In the genomic region with DNA sequence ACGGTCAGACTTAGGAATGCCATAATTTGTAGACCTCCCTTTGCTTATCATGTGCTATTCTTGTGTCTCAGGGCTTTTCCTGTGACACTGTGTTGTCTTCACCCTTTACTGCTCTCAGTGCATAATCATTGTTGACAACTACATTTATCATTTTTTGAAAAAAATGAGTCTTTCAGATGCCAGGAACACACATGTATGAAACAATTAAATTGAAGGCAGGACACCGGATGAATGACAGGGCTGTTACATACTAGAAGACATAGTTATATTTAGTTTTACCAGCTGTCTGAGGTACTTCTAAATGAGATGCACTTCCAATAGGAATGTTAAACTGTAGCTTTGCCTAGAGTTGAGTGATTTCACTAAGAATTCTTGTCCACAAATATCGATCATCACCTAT, we compare ENCODE assay signal across 27 cellular contexts.
"Had no signal": no experiment of that assay in that cellular context is flagged by ENCODE, and none has a peak within 500 bp of the region (broad histone marks: within the 10 kb centered on the region; RNA-seq: fewer than 3 reads in every experiment).

No MANE protein-coding gene starts in this region.

- H3K27ac ChIP-seq: stomach, suprapubic skin, testis, thoracic aorta, thyroid gland, tibial artery, tibial nerve, transverse colon, upper lobe of left lung, upper lobe of right lung, uterus, vagina had no signal

- H3K4me3 ChIP-seq: stomach, suprapubic skin, testis, thoracic aorta, thyroid gland, tibial artery, tibial nerve, transverse colon, upper lobe of left lung, upper lobe of right lung, uterus, vagina had no signal

- H3K27me3 ChIP-seq: stomach, suprapubic skin, testis, thyroid gland, tibial artery, tibial nerve, transverse colon, upper lobe of left lung, upper lobe of right lung, uterus, vagina had no signal

- H3K9me3 ChIP-seq: stomach, suprapubic skin, testis, thoracic aorta, thyroid gland, tibial artery, tibial nerve, transverse colon, upper lobe of left lung, upper lobe of right lung, uterus, vagina had no signal

- H3K9me3 Mint-ChIP-seq: stimulated activated naive B cell treated with anti-CD40 and anti-IgM and Interleukin-4, amounts not matched to agents 10 μg/mL and 1 μg/mL and 100 μg/mL, for 72 hours; stimulated activated naive CD8-positive, alpha-beta T cell treated with anti-CD3 and anti-CD28 coated beads, Interleukin-15, Interleukin-2, amounts not matched to agents 100 ng/mL and 50 ng/mL, for 24 hours; type B pancreatic cell had no signal

- H3K36me3 Mint-ChIP-seq: stimulated activated effector memory CD8-positive, alpha-beta T cell treated with anti-CD3 and anti-CD28 coated beads, Interleukin-12 subunit alpha, Interleukin-12 subunit beta, amount 100 ng/mL, for 72 hours; stimulated activated memory B cell treated with anti-CD40 and anti-IgM and Interleukin-4, amounts not matched to agents 10 μg/mL and 1 μg/mL and 100 μg/mL, for 72 hours; stimulated activated naive B cell treated with anti-CD40 and anti-IgM and Interleukin-4, amounts not matched to agents 10 μg/mL and 1 μg/mL and 100 μg/mL, for 72 hours; type B pancreatic cell had no signal

- H3K27ac Mint-ChIP-seq: stimulated activated effector memory CD8-positive, alpha-beta T cell treated with anti-CD3 and anti-CD28 coated beads, Interleukin-12 subunit alpha, Interleukin-12 subunit beta, amount 100 ng/mL, for 72 hours; stimulated activated memory B cell treated with anti-CD40 and anti-IgM and Interleukin-4, amounts not matched to agents 10 μg/mL and 1 μg/mL and 100 μg/mL, for 72 hours; stimulated activated naive B cell treated with anti-CD40 and anti-IgM and Interleukin-4, amounts not matched to agents 10 μg/mL and 1 μg/mL and 100 μg/mL, for 72 hours; stimulated activated naive CD8-positive, alpha-beta T cell treated with anti-CD3 and anti-CD28 coated beads, Interleukin-15, amount 100 ng/mL, for 72 hours; stimulated activated naive CD8-positive, alpha-beta T cell treated with anti-CD3 and anti-CD28 coated beads, Interleukin-15, Interleukin-2, amounts not matched to agents 100 ng/mL and 50 ng/mL, for 24 hours; type B pancreatic cell had no signal

- H3K36me3 ChIP-seq: stomach, suprapubic skin, thoracic aorta, thyroid gland, tibial artery, tibial nerve, transverse colon, upper lobe of left lung, upper lobe of right lung, uterus, vagina had no signal

- H3K27me3 Mint-ChIP-seq: stimulated activated memory B cell treated with anti-CD40 and anti-IgM and Interleukin-4, amounts not matched to agents 10 μg/mL and 1 μg/mL and 100 μg/mL, for 72 hours; stimulated activated naive B cell treated with anti-CD40 and anti-IgM and Interleukin-4, amounts not matched to agents 10 μg/mL and 1 μg/mL and 100 μg/mL, for 72 hours; stimulated activated naive CD8-positive, alpha-beta T cell treated with anti-CD3 and anti-CD28 coated beads, Interleukin-15, amount 100 ng/mL, for 72 hours; stimulated activated naive CD8-positive, alpha-beta T cell treated with anti-CD3 and anti-CD28 coated beads, Interleukin-15, Interleukin-2, amounts not matched to agents 100 ng/mL and 50 ng/mL, for 24 hours; type B pancreatic cell had no signal

- H3K4me3 Mint-ChIP-seq: stimulated activated effector memory CD8-positive, alpha-beta T cell treated with anti-CD3 and anti-CD28 coated beads, Interleukin-12 subunit alpha, Interleukin-12 subunit beta, amount 100 ng/mL, for 72 hours; stimulated activated memory B cell treated with anti-CD40 and anti-IgM and Interleukin-4, amounts not matched to agents 10 μg/mL and 1 μg/mL and 100 μg/mL, for 72 hours; stimulated activated naive B cell treated with anti-CD40 and anti-IgM and Interleukin-4, amounts not matched to agents 10 μg/mL and 1 μg/mL and 100 μg/mL, for 72 hours; stimulated activated naive CD8-positive, alpha-beta T cell treated with anti-CD3 and anti-CD28 coated beads, Interleukin-15, amount 100 ng/mL, for 72 hours; stimulated activated naive CD8-positive, alpha-beta T cell treated with anti-CD3 and anti-CD28 coated beads, Interleukin-15, Interleukin-2, amounts not matched to agents 100 ng/mL and 50 ng/mL, for 24 hours; type B pancreatic cell had no signal

- DNase-seq: stimulated activated CD4-positive, alpha-beta T cell treated with anti-CD3 and anti-CD28 coated beads, Interleukin-2, amount 100 ng/mL, for 48 hours; stimulated activated CD4-positive, alpha-beta T cell treated with anti-CD3 and anti-CD28 coated beads, Interleukin-4, amount 100 ng/mL, for 1 hour; stimulated activated CD4-positive, alpha-beta T cell treated with anti-CD3 and anti-CD28 coated beads, Interleukin-4, amount 100 ng/mL, for 24 hours; stimulated activated CD4-positive, alpha-beta T cell treated with anti-CD3 and anti-CD28 coated beads, Interleukin-4, amount 100 ng/mL, for 4 hours; stimulated activated CD8-positive, alpha-beta memory T cell treated with anti-CD3 and anti-CD28 coated beads, Interleukin-4, amount 100 ng/mL, for 48 hours; stimulated activated naive B cell treated with anti-CD40 and anti-IgM and Interleukin-4, amounts not matched to agents 10 μg/mL and 1 μg/mL and 100 μg/mL, for 72 hours; stimulated activated naive CD4-positive, alpha-beta T cell; stimulated activated naive CD4-positive, alpha-beta T cell treated with Interleukin-2 at 50 U/mL for 16 hours; stimulated activated naive CD8-positive, alpha-beta T cell treated with anti-CD3 and anti-CD28 coated beads, Interleukin-15, amount 100 ng/mL, for 72 hours; stimulated activated naive CD8-positive, alpha-beta T cell treated with anti-CD3 and anti-CD28 coated beads, Interleukin-15, Interleukin-2, amounts not matched to agents 100 U/mL and 50 U/mL, for 24 hours; stomach; substantia nigra; testis; thyroid gland; tibial artery; transverse colon; upper lobe of left lung; upper lobe of right lung; uterus had no signal

- H3K4me1 Mint-ChIP-seq: stimulated activated effector memory CD8-positive, alpha-beta T cell treated with anti-CD3 and anti-CD28 coated beads, Interleukin-12 subunit alpha, Interleukin-12 subunit beta, amount 100 ng/mL, for 72 hours; stimulated activated memory B cell treated with anti-CD40 and anti-IgM and Interleukin-4, amounts not matched to agents 10 μg/mL and 1 μg/mL and 100 μg/mL, for 72 hours; stimulated activated naive B cell treated with anti-CD40 and anti-IgM and Interleukin-4, amounts not matched to agents 10 μg/mL and 1 μg/mL and 100 μg/mL, for 72 hours; stimulated activated naive CD8-positive, alpha-beta T cell treated with anti-CD3 and anti-CD28 coated beads, Interleukin-15, amount 100 ng/mL, for 72 hours had no signal
